In genomic region chr10:89426230-89426868, GRCh38 we compare ENCODE assay signal across 9 cellular contexts. TPM values are rescaled to one million over a fixed set of nuclear protein-coding genes. Genes with fewer than 3 reads are reported as not detected.
DNase-seq lines count a peak whose midpoint lies in the region; ATAC-seq and TF ChIP-seq lines count a peak whose summit lies in the region.
"Had no signal": no experiment of that assay in that cellular context is flagged by ENCODE, and none has a peak within 500 bp of the region (broad histone marks: within the 10 kb centered on the region; RNA-seq: fewer than 3 reads in every experiment).

No MANE protein-coding gene starts in this region.

- no peak for TF ChIP-seq POLR2A in breast epithelium (IDR thresholded peaks at IDR 0.05)

- H3K27ac ChIP-seq in breast epithelium (no peak overlapping the region), thoracic aorta (no peak overlapping the region)
- H3K27ac ChIP-seq: skin epidermis had no signal

- H3K36me3 ChIP-seq in breast epithelium: no peaks in the 10 kb centered on the region
- no peaks in the 10 kb centered on the region for H3K36me3 ChIP-seq in kidney epithelial cell (ENCODE audit: control insufficient read depth, insufficient read depth, low read length)
- H3K36me3 ChIP-seq in thoracic aorta: no peaks in the 10 kb centered on the region

- H3K27me3 ChIP-seq in breast epithelium (no peaks in the 10 kb centered on the region), kidney epithelial cell (ENCODE audit: control insufficient read depth, insufficient read depth, low read length) (no peaks in the 10 kb centered on the region), thoracic aorta (replicated peaks; ENCODE audit: insufficient read depth) (no peaks in the 10 kb centered on the region)

- peaks cover 0 to 2% (median 1%) of the 10 kb centered on the region in 3 donors for H3K27me3 Mint-ChIP-seq in CD14-positive monocyte (ENCODE audit: low read depth in 3 of 3)

- H3K9me3 ChIP-seq in breast epithelium (no peaks in the 10 kb centered on the region), thoracic aorta (no peaks in the 10 kb centered on the region)

- TF ChIP-seq CTCF in CD14-positive monocyte (IDR thresholded peaks at IDR 0.05) (peak; percentile 78), breast epithelium (IDR thresholded peaks at IDR 0.05) (peak; percentile 62 to 82 (median 81)), kidney epithelial cell (IDR thresholded peaks at IDR 0.05; ENCODE audit: insufficient read depth, low read length, poor library complexity, severe bottlenecking) (peak; percentile 71), thoracic aorta (IDR thresholded peaks at IDR 0.05) (peak; percentile 82)

- no peak overlapping the region for H3K4me3 Mint-ChIP-seq in CD14-positive monocyte

- no peaks in the 10 kb centered on the region for H3K9me3 Mint-ChIP-seq in CD14-positive monocyte

- intact Hi-C loops in CD14-positive monocyte (cut with micrococcal nuclease): loop anchor here (10.0 kb wide), 2 partner anchors 138 to 278 kb away; partner anchors contain the start of gene KIF20B (in 1 of the 2)
- intact Hi-C loops in breast epithelium (cut with DNase I; ENCODE audit: low total_unique reads): loop anchor here (2.0 to 5.0 kb wide), 2 partner anchors 20 to 126 kb away; no protein-coding TSS in a partner anchor

- H3K4me3 ChIP-seq in breast epithelium: no peak overlapping the region
- H3K4me3 ChIP-seq in kidney epithelial cell (ENCODE audit: low read depth, low read length): no peak overlapping the region
- no peak overlapping the region for H3K4me3 ChIP-seq in thoracic aorta
- H3K4me3 ChIP-seq: skin epidermis had no signal

- peaks cover 6 to 7% of the 10 kb centered on the region in 2 donors for H3K36me3 Mint-ChIP-seq in CD14-positive monocyte

- H3K27ac Mint-ChIP-seq in CD14-positive monocyte: no peak overlapping the region

- DNase-seq in CD14-positive monocyte (ENCODE audit: low spot score) (no peak), NCI-H226 (peak; percentile 37), breast epithelium (ENCODE audit: low spot score in 2 of 2) (no peak), kidney epithelial cell (ENCODE audit: low read depth) (no peak), thoracic aorta (ENCODE audit: low spot score) (no peak), OCI-M2 (lab: John Stamatoyannopoulos, UW; ENCODE audit: unreplicated experiment) (no peak)
- no peak for DNase-seq in activated CD4-positive, CD25-positive, alpha-beta regulatory T cell treated with anti-CD3 and anti-CD28 coated beads, Interleukin-2, amount 50 U/mL, for 72 hours

- peak; percentile 69 for ATAC-seq in GM19043 (IDR thresholded peaks at IDR 0.05; ENCODE audit: low read depth, unreplicated experiment)
- peak; percentile 40 for ATAC-seq in thoracic aorta (ENCODE audit: insufficient number of reproducible peaks, low FRiP score, low read depth)

- H3K4me1 Mint-ChIP-seq in CD14-positive monocyte: no peaks in the 10 kb centered on the region

- H3K4me1 ChIP-seq in breast epithelium: no peaks in the 10 kb centered on the region
- H3K4me1 ChIP-seq in thoracic aorta (ENCODE audit: control insufficient read depth in 1 of 2, low read depth in 2 of 2): no peaks in the 10 kb centered on the region

RNA-seq across cellular contexts. Expression of gene IFIT5, which starts 12.0 kb away (rescaled TPM):
- polyA plus RNA-seq in CD14-positive monocyte: 1 to 10 TPM; 5.8 to 8.0 TPM
- total RNA-seq in breast epithelium (10 to 100 TPM; 13.8 to 19.7 (median 16.0) TPM), kidney epithelial cell (24.9 and 28.8 TPM in 2 replicates), thoracic aorta (10 to 100 TPM; 19.5 to 24.8 TPM)

RNA-seq across cellular contexts. Expression of gene IFIT1, which starts 33.9 kb away (rescaled TPM):
- polyA plus RNA-seq in CD14-positive monocyte: 10 to 100 TPM; 12.1 to 17.1 TPM
- 10 to 100 TPM; 10.2 to 13.9 (median 11.4) TPM for total RNA-seq in breast epithelium
- 10.4 and 12.7 TPM in 2 replicates for total RNA-seq in kidney epithelial cell
- total RNA-seq in thoracic aorta: 10 to 100 TPM in 1 of 2 donors, 1 to 10 TPM in 1; 9.0 to 44.3 TPM

RNA-seq across cellular contexts. Expression of gene IFIT1B, which starts 48.5 kb away (rescaled TPM):
- not detected for polyA plus RNA-seq in CD14-positive monocyte
- total RNA-seq in breast epithelium (not detected), kidney epithelial cell (not detected in 2 replicates), thoracic aorta (not detected)
